ENCODE assay signal across 17 cellular contexts in genomic region chr9:121906074-121906520, GRCh38.
DNase-seq lines count a peak whose midpoint lies in the region; TF ChIP-seq lines count a peak whose summit lies in the region.
"Had no signal": no experiment of that assay in that cellular context is flagged by ENCODE, and none has a peak within 500 bp of the region (broad histone marks: within the 10 kb centered on the region; RNA-seq: fewer than 3 reads in every experiment).

No MANE protein-coding gene starts in this region.

- H3K9me3 ChIP-seq in adipocyte (ENCODE audit: control insufficient read depth, low read length) (no peaks in the 10 kb centered on the region), uterus (no peaks in the 10 kb centered on the region)
- H3K9me3 ChIP-seq: pancreas, Peyer's patch had no signal

- peak; percentile 35 for DNase-seq in ELR (ENCODE audit: low read depth)
- peak; percentile 23 for DNase-seq in adipocyte (ENCODE audit: low read depth)
- DNase-seq in fibroblast of the aortic adventitia (ENCODE audit: low read depth) = peak; percentile 49
- no peak for DNase-seq in uterus
- DNase-seq in GDM1 (lab: John Stamatoyannopoulos, UW) = no peak
- DNase-seq in NCI-H2081 treated with DMSO at 0.1 percent for 48 hours (lab: John Stamatoyannopoulos, UW) = no peak
- DNase-seq in ecto neural progenitor cell (ENCODE audit: low spot score) = no peak
- DNase-seq: activated naive CD8-positive, alpha-beta T cell treated with anti-CD3 and anti-CD28 coated beads, Interleukin-2, amount 50 U/mL, for 24 hours; C1 segment of cervical spinal cord; NCI-H2171; pancreas; Peyer's patch; small intestine; stimulated activated CD4-positive, alpha-beta T cell treated with anti-CD3 and anti-CD28 coated beads, Interleukin-4, amount 100 ng/mL, for 4 hours; stimulated activated CD8-positive, alpha-beta memory T cell treated with anti-CD3 and anti-CD28 coated beads, Interleukin-4, amount 100 ng/mL, for 48 hours had no signal

- TF ChIP-seq POLR2A in uterus (IDR thresholded peaks at IDR 0.05) = no peak

- H3K27me3 ChIP-seq in adipocyte (replicated peaks; ENCODE audit: control insufficient read depth, insufficient read depth, low read length) = no peaks in the 10 kb centered on the region
- H3K27me3 ChIP-seq in uterus = no peaks in the 10 kb centered on the region
- H3K27me3 ChIP-seq: pancreas, Peyer's patch had no signal

- intact Hi-C loops in uterus (cut with DNase I; ENCODE audit: low total_unique reads) = no loop called here

- TF ChIP-seq CTCF in fibroblast of the aortic adventitia (IDR thresholded peaks at IDR 0.05; ENCODE audit: insufficient read depth, low read length) = no peak
- no peak for TF ChIP-seq CTCF in uterus (IDR thresholded peaks at IDR 0.05)

- H3K4me3 ChIP-seq in adipocyte (ENCODE audit: low read length) (no peak overlapping the region), fibroblast of the aortic adventitia (ENCODE audit: low read depth, low read length) (no peak overlapping the region), uterus (no peak overlapping the region)
- H3K4me3 ChIP-seq: pancreas, Peyer's patch had no signal

- H3K36me3 ChIP-seq in adipocyte (ENCODE audit: control insufficient read depth, insufficient read depth, low read length, severe bottlenecking) (no peaks in the 10 kb centered on the region), uterus (no peaks in the 10 kb centered on the region)
- H3K36me3 ChIP-seq: pancreas, Peyer's patch had no signal

- no peak overlapping the region for H3K9ac ChIP-seq in adipocyte (ENCODE audit: low read length)
- H3K9ac ChIP-seq: KMS-11 had no signal

- H3K27ac ChIP-seq in uterus = peak overlapping the region; percentile 58 to 59
- H3K27ac ChIP-seq: KMS-11, pancreas, Peyer's patch, VCaP had no signal

- H3K4me1 ChIP-seq in adipocyte (ENCODE audit: control insufficient read depth, insufficient read depth, low read length) (peaks cover 13% of the 10 kb centered on the region), uterus (no peaks in the 10 kb centered on the region)
- H3K4me1 ChIP-seq: pancreas, Peyer's patch had no signal

Comparison
In these comparisons a context has a peak if more than half of its experiments do, and no peak if none do; other contexts are left out.
1. DNase-seq: peak in ELR (single experiment), adipocyte (single experiment) and fibroblast of the aortic adventitia (single experiment); none in uterus (0 of 2), GDM1 (single experiment), NCI-H2081 treated with DMSO at 0.1 percent for 48 hours (single experiment) and ecto neural progenitor cell (single experiment).